Comparison of ENCODE assay signal across 7 cellular contexts in genomic region chr20:7415427-7415826, GRCh38.
"Had no signal": no experiment of that assay in that cellular context is flagged by ENCODE, and none has a peak within 500 bp of the region (broad histone marks: within the 10 kb centered on the region; RNA-seq: fewer than 3 reads in every experiment).

No MANE protein-coding gene starts in this region.

- FAIRE-seq: HTR-8/SVneo, K562 had no signal

- DNase-seq: IMR-90, KBM-7, KG1 had no signal

- H3K27ac ChIP-seq: HL-60, KMS-11 had no signal

- ATAC-seq: K562 had no signal

- H3K9ac ChIP-seq: KMS-11 had no signal

- H3K4me2 ChIP-seq: KMS-11 had no signal

- H3K4me3 ChIP-seq: K562 had no signal
